Comparison of ENCODE assay signal across 1 cellular context in the genomic region with DNA sequence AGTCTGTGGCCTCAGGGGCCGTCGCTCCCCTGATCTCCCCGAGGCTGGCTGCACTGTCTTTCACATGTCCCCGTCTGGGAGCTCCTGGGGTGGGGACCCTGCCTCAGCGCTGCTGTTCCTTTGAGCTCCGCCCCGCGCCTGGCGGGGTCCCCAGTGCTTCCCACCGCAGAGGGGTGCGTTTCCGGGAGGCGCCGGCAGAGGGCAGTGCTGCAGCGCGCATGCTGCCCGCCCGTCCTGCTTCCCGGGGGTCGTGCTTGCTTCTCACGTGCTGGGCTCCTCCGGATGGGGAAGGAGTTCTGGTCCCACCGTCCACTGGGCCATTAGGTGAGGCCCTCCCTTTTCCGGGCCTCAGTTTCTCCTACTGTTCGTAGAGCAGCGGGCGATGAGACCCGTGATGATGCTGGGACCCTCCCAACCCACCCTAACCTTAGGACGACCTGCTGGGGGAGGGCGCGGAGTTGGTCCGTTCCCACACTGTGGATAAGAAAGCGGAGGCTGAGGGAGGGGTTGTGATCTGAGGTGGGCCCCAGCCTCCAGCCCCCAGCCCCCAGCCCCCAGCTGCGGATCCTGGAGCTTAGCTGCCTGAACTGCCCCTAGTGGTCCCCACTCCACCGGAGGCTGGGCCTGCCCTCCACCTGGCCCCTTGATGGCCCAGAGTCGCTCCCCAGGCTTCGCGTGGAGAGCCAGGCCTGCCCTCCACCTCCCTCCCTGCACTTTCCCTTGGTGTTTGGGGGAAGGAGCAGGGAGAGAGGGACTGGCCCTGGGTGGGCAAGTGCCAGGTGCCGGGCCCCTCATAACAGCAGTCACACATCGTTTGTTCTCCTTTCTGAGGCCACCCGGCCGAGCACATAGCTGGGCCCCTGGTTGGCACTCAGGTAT.
TF ChIP-seq lines count a peak whose summit lies in the region.

No MANE protein-coding gene starts in this region.

TF ChIP-seq in HepG2, 621 proteins besides CTCF, POLR2A, EP300 and RAD21 (continued from another document):
- TF ChIP-seq ZNF234 (CRISPR knock-in tag; conservative IDR thresholded peaks at IDR 0.05) (no peak), CAMTA2 (CRISPR knock-in tag; IDR thresholded peaks at IDR 0.05; ENCODE audit: borderline replicate concordance) (no peak), ZBTB8A (CRISPR knock-in tag; IDR thresholded peaks at IDR 0.05; ENCODE audit: borderline replicate concordance, low read depth) (no peak), ZNF766 (CRISPR knock-in tag; IDR thresholded peaks at IDR 0.05; ENCODE audit: borderline replicate concordance) (no peak), ZNF800 (CRISPR knock-in tag; IDR thresholded peaks at IDR 0.05) (no peak), MEF2D (CRISPR knock-in tag; IDR thresholded peaks at IDR 0.05) (no peak), YEATS2 (CRISPR knock-in tag; IDR thresholded peaks at IDR 0.05; ENCODE audit: borderline replicate concordance) (no peak), STAG1 (CRISPR knock-in tag; IDR thresholded peaks at IDR 0.05) (peak; percentile 71), NFIC (IDR thresholded peaks at IDR 0.05; ENCODE audit: low read length) (no peak), SP5 (CRISPR knock-in tag; IDR thresholded peaks at IDR 0.05; ENCODE audit: borderline replicate concordance, low read depth) (no peak), HOXA7 (CRISPR knock-in tag; IDR thresholded peaks at IDR 0.05) (no peak), ZSCAN25 (CRISPR knock-in tag; IDR thresholded peaks at IDR 0.05) (no peak), ZMYM4 (CRISPR knock-in tag; IDR thresholded peaks at IDR 0.05) (no peak), PAX8 (CRISPR knock-in tag; IDR thresholded peaks at IDR 0.05; ENCODE audit: borderline replicate concordance) (no peak), SPEN (CRISPR knock-in tag; IDR thresholded peaks at IDR 0.05; ENCODE audit: low read depth) (no peak), SKIL (CRISPR knock-in tag; IDR thresholded peaks at IDR 0.05; ENCODE audit: borderline replicate concordance) (no peak), SMAD1 (CRISPR knock-in tag; IDR thresholded peaks at IDR 0.05; ENCODE audit: borderline replicate concordance, low read depth) (no peak), KIAA2018 (CRISPR knock-in tag; IDR thresholded peaks at IDR 0.05; ENCODE audit: borderline replicate concordance) (no peak), ZNF282 (IDR thresholded peaks at IDR 0.05; ENCODE audit: partially characterized antibody) (no peak), ZNF629 (CRISPR knock-in tag; conservative IDR thresholded peaks at IDR 0.05) (no peak), ZNF562 (CRISPR knock-in tag; IDR thresholded peaks at IDR 0.05; ENCODE audit: borderline replicate concordance) (no peak), ZNF44 (CRISPR knock-in tag; IDR thresholded peaks at IDR 0.05) (no peak), ZNF737 (CRISPR knock-in tag; IDR thresholded peaks at IDR 0.05; ENCODE audit: borderline replicate concordance) (no peak), MYC (CRISPR knock-in tag; IDR thresholded peaks at IDR 0.05; ENCODE audit: borderline replicate concordance) (peak; percentile 27; the same call in 1 of the 2 replicates), ELF4 (CRISPR knock-in tag; IDR thresholded peaks at IDR 0.05; ENCODE audit: borderline replicate concordance) (no peak), CHCHD3 (CRISPR knock-in tag; IDR thresholded peaks at IDR 0.05) (no peak), NCOA2 (CRISPR knock-in tag; IDR thresholded peaks at IDR 0.05) (no peak), ZNF605 (CRISPR knock-in tag; IDR thresholded peaks at IDR 0.05) (no peak), ZNF720 (CRISPR knock-in tag; IDR thresholded peaks at IDR 0.05) (no peak), GABPB1 (CRISPR knock-in tag; IDR thresholded peaks at IDR 0.05) (peak; percentile 30; the same call in 1 of the 2 replicates), PHF8 (CRISPR knock-in tag; IDR thresholded peaks at IDR 0.05) (no peak), KAT2B (IDR thresholded peaks at IDR 0.05; ENCODE audit: borderline replicate concordance, low read depth, low read length) (no peak), KDM2A (CRISPR knock-in tag; IDR thresholded peaks at IDR 0.05; ENCODE audit: borderline replicate concordance, low read depth) (peak; percentile 35; the same call in 1 of the 2 replicates), ZNF607 (CRISPR knock-in tag; IDR thresholded peaks at IDR 0.05; ENCODE audit: borderline replicate concordance) (no peak), ZNF709 (CRISPR knock-in tag; IDR thresholded peaks at IDR 0.05) (no peak), XRCC5 (optimal IDR thresholded peaks at IDR 0.05; ENCODE audit: low read length) (peak; percentile 30), BHLHE40 (IDR thresholded peaks at IDR 0.05; ENCODE audit: low read length) (peak; percentile 41; the same call in 1 of the 2 replicates), ZNF780A (CRISPR knock-in tag; IDR thresholded peaks at IDR 0.05) (no peak), ZNF18 (CRISPR knock-in tag; IDR thresholded peaks at IDR 0.05; ENCODE audit: insufficient replicate concordance) (no peak), NR3C1 (CRISPR knock-in tag; IDR thresholded peaks at IDR 0.05) (no peak), KDM1A (CRISPR knock-in tag; IDR thresholded peaks at IDR 0.05) (no peak)
- TF ChIP-seq, protein P1, sequence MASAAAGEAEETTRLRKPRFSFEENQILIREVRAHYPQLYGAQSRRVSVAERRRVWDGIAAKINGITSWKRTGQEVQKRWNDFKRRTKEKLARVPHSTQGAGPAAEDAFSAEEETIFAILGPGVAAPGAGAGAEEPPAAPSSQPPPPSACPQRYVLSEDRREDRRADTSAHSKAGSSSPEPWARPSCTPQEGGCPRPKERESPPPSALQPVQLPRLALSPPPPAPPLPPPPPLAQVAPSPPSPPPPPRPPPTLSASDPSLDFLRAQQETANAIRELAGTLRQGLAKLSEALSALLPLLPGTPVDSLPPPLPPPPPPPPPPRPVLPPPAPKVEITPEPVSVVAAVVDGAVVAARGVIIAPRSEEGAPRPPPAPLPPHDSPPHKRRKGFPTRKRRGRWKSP (CRISPR knock-in tag; IDR thresholded peaks at IDR 0.05), result no peak
- TF ChIP-seq, protein P2, sequence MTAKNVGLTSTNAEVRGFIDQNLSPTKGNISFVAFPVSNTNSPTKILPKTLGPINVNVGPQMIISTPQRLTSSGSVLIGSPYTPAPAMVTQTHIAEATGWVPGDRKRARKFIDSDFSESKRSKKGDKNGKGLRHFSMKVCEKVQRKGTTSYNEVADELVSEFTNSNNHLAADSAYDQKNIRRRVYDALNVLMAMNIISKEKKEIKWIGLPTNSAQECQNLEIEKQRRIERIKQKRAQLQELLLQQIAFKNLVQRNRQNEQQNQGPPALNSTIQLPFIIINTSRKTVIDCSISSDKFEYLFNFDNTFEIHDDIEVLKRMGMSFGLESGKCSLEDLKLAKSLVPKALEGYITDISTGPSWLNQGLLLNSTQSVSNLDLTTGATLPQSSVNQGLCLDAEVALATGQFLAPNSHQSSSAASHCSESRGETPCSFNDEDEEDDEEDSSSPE (CRISPR knock-in tag; IDR thresholded peaks at IDR 0.05), result no peak
- TF ChIP-seq, protein P3, sequence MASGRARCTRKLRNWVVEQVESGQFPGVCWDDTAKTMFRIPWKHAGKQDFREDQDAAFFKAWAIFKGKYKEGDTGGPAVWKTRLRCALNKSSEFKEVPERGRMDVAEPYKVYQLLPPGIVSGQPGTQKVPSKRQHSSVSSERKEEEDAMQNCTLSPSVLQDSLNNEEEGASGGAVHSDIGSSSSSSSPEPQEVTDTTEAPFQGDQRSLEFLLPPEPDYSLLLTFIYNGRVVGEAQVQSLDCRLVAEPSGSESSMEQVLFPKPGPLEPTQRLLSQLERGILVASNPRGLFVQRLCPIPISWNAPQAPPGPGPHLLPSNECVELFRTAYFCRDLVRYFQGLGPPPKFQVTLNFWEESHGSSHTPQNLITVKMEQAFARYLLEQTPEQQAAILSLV (CRISPR knock-in tag; IDR thresholded peaks at IDR 0.05; ENCODE audit: borderline replicate concordance), result no peak
